18 cellular contexts compared by ENCODE assay signal in the genomic region with DNA sequence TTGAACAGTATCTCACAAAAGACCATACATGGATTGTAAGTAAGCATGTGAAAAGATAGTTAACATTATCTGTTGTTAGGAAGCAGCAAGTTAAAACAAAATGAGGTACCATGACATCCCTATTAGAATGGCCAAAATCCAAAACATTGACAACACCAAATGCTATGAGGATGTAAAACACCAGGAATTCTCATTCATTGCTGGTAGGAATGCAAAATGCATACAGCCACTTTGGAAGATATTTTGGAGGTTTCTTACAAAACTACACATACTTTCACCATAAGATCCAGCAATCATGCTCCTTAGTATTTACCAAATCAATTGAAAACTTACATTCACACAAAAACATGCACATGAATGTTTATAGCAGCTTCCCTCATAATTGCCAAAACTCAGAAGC. TPM values are rescaled to one million over a fixed set of nuclear protein-coding genes. Genes with fewer than 3 reads are reported as not detected.
DNase-seq lines count a peak whose midpoint lies in the region; ATAC-seq and TF ChIP-seq lines count a peak whose summit lies in the region.
"Had no signal": no experiment of that assay in that cellular context is flagged by ENCODE, and none has a peak within 500 bp of the region (broad histone marks: within the 10 kb centered on the region; RNA-seq: fewer than 3 reads in every experiment).

No MANE protein-coding gene starts in this region.

- H3K4me3 ChIP-seq in adipocyte (ENCODE audit: low read length) = no peak overlapping the region
- H3K4me3 ChIP-seq in fibroblast of mammary gland (ENCODE audit: control insufficient read depth, low read depth, low read length) = no peak overlapping the region
- H3K4me3 ChIP-seq in heart left ventricle = no peak overlapping the region
- H3K4me3 ChIP-seq in effector memory CD4-positive, alpha-beta T cell (ENCODE audit: insufficient read depth, low read depth, low read length, poor library complexity, severe bottlenecking) = no peak overlapping the region
- H3K4me3 ChIP-seq: A549, BLaER1, K562 had no signal

- no peaks in the 10 kb centered on the region for H3K27me3 ChIP-seq in adipocyte (replicated peaks; ENCODE audit: control insufficient read depth, insufficient read depth, low read length)
- no peaks in the 10 kb centered on the region for H3K27me3 ChIP-seq in heart left ventricle
- no peaks in the 10 kb centered on the region for H3K27me3 ChIP-seq in effector memory CD4-positive, alpha-beta T cell (replicated peaks; ENCODE audit: control insufficient read depth, insufficient read depth, low read length, poor library complexity, severe bottlenecking)
- H3K27me3 ChIP-seq: BLaER1 had no signal

- H3K9me3 ChIP-seq in adipocyte (ENCODE audit: control insufficient read depth, low read length) = peaks cover 20% of the 10 kb centered on the region
- H3K9me3 ChIP-seq in heart left ventricle = peaks cover 0 to 34% (median 20%) of the 10 kb centered on the region in 12 donors
- no peaks in the 10 kb centered on the region for H3K9me3 ChIP-seq in effector memory CD4-positive, alpha-beta T cell (ENCODE audit: control insufficient read depth, low read length)

- intact Hi-C loops in heart left ventricle (cut with DNase I) = loop anchor here in 9 of 10 donors (5.0 to 10.0 kb wide), 9 partner anchors 81 to 673 kb away; partner anchors contain the start of gene CYP20A1 (in 1 of the 9)

- ATAC-seq in heart left ventricle = no peak
- no peak for ATAC-seq in GM21528 (IDR thresholded peaks at IDR 0.05; ENCODE audit: low FRiP score, unreplicated experiment)
- ATAC-seq: A549, K562 had no signal

- DNase-seq in GM04503 (ENCODE audit: low read depth) = peak; percentile 35
- DNase-seq in adipocyte (ENCODE audit: low read depth) = peak; percentile 28
- DNase-seq in fibroblast of mammary gland (ENCODE audit: low read depth) = peak; percentile 14
- no peak for DNase-seq in heart left ventricle
- DNase-seq in activated naive CD4-positive, alpha-beta T cell treated with Interleukin-2 at 50 U/mL for 16 hours = no peak
- DNase-seq in effector memory CD4-positive, alpha-beta T cell = no peak
- DNase-seq: Caco-2; CD8-positive, alpha-beta memory T cell; DMS53; HCEC 1CT had no signal

- no peak for TF ChIP-seq CTCF in fibroblast of mammary gland (conservative IDR thresholded peaks at IDR 0.05; ENCODE audit: control insufficient read depth, insufficient read depth, low read depth, low read length)
- TF ChIP-seq CTCF in heart left ventricle (IDR thresholded peaks at IDR 0.05) = no peak

- H3K9ac ChIP-seq in adipocyte (ENCODE audit: low read length) = no peak overlapping the region
- H3K9ac ChIP-seq: BLaER1 had no signal

- no peak overlapping the region for H3K27ac ChIP-seq in heart left ventricle
- no peak overlapping the region for H3K27ac ChIP-seq in effector memory CD4-positive, alpha-beta T cell (ENCODE audit: insufficient read depth, low read length, poor library complexity, severe bottlenecking)
- H3K27ac ChIP-seq: A549, BLaER1, HL-60 had no signal

- TF ChIP-seq POLR2A in heart left ventricle (IDR thresholded peaks at IDR 0.05) = no peak

- H3K4me1 ChIP-seq in adipocyte (ENCODE audit: control insufficient read depth, insufficient read depth, low read length) (peaks cover 19% of the 10 kb centered on the region), heart left ventricle (peaks cover 0 to 25% (median 8%) of the 10 kb centered on the region in 12 donors)
- no peaks in the 10 kb centered on the region for H3K4me1 ChIP-seq in effector memory CD4-positive, alpha-beta T cell (ENCODE audit: control insufficient read depth, insufficient read depth, low read length, poor library complexity, severe bottlenecking)

- H3K36me3 ChIP-seq in adipocyte (ENCODE audit: control insufficient read depth, insufficient read depth, low read length, severe bottlenecking) (no peaks in the 10 kb centered on the region), heart left ventricle (no peaks in the 10 kb centered on the region)
- H3K36me3 ChIP-seq in effector memory CD4-positive, alpha-beta T cell (ENCODE audit: control insufficient read depth, insufficient read depth, low read length) = no peaks in the 10 kb centered on the region
- H3K36me3 ChIP-seq: BLaER1 had no signal

RNA-seq across cellular contexts. Expression of gene ICOS, which starts 30.9 kb away (rescaled TPM):
- total RNA-seq in heart left ventricle = under 1 TPM in 2 of 9 donors, not detected in 7; 0.27 to 0.85 TPM
- under 1 TPM in 1 of 2 donors, not detected in 1; 0.04 TPM for polyA plus RNA-seq in heart left ventricle
- total RNA-seq: Caco-2, G401, H1, K562 had no signal
- polyA plus RNA-seq: A549, AG04450, H1, K562 had no signal

RNA-seq across cellular contexts. Expression of gene CTLA4, which starts 38.1 kb away (rescaled TPM):
- 1 to 10 TPM in 1 of 9 donors, under 1 TPM in 2, not detected in 6; 0.27 to 1.3 (median 0.50) TPM for total RNA-seq in heart left ventricle
- polyA plus RNA-seq in heart left ventricle = under 1 TPM in 1 of 2 donors, not detected in 1; 0.29 TPM
- total RNA-seq: G401, H1 had no signal
- polyA plus RNA-seq: A549, AG04450, H1 had no signal

Comparison
In these comparisons a context has a peak if more than half of its experiments do, and no peak if none do; other contexts are left out.
1. DNase-seq: peak in GM04503 (single experiment), adipocyte (single experiment) and fibroblast of mammary gland (single experiment); none in heart left ventricle (0 of 5), activated naive CD4-positive, alpha-beta T cell treated with Interleukin-2 at 50 U/mL for 16 hours (single experiment) and effector memory CD4-positive, alpha-beta T cell (0 of 3).